In genomic region chr14:89660183-89660582, GRCh38 we compare ENCODE assay signal across 19 cellular contexts.
DNase-seq lines count a peak whose midpoint lies in the region; ATAC-seq, FAIRE-seq and TF ChIP-seq lines count a peak whose summit lies in the region.
"Had no signal": no experiment of that assay in that cellular context is flagged by ENCODE, and none has a peak within 500 bp of the region (broad histone marks: within the 10 kb centered on the region; RNA-seq: fewer than 3 reads in every experiment).

No MANE protein-coding gene starts in this region.

- FAIRE-seq in urothelium cell line (lab: Jason Lieb, UNC) = no peak
- FAIRE-seq: HTR-8/SVneo, TTC549 had no signal

- H3K27ac Mint-ChIP-seq in HFFc6 = no peak overlapping the region
- H3K27ac Mint-ChIP-seq: activated CD8-positive, alpha-beta T cell treated with anti-CD3 and anti-CD28 coated beads for 36 hours; CD4-positive, CD25-positive, alpha-beta regulatory T cell; naive thymus-derived CD8-positive, alpha-beta T cell had no signal

- H3K4me1 Mint-ChIP-seq in HFFc6 (ENCODE audit: low read depth) = peaks cover 14% of the 10 kb centered on the region

- no peaks in the 10 kb centered on the region for H3K27me3 ChIP-seq in gastrocnemius medialis
- H3K27me3 ChIP-seq: testis had no signal

- H3K27ac ChIP-seq in gastrocnemius medialis = peak overlapping the region; percentile 73 to 87 (median 80)
- H3K27ac ChIP-seq: testis had no signal

- DNase-seq in HFFc6 = peak; percentile 27
- peak; percentile 61 for DNase-seq in choroid plexus epithelial cell (ENCODE audit: low read depth)
- DNase-seq in left ventricle myocardium superior = no peak
- DNase-seq in gastrocnemius medialis = peak; percentile 51 to 52
- no peak for DNase-seq in Kasumi-1 (lab: John Stamatoyannopoulos, UW)
- DNase-seq in urothelium cell line (ENCODE audit: low spot score) = no peak
- DNase-seq: activated CD8-positive, alpha-beta T cell treated with anti-CD3 and anti-CD28 coated beads for 36 hours; CD4-positive, CD25-positive, alpha-beta regulatory T cell; GF-D8; naive thymus-derived CD8-positive, alpha-beta T cell; NCI-H1048; NCI-H510A treated with DMSO at 0.1 percent for 48 hours; SHP77; testis had no signal

- no peaks in the 10 kb centered on the region for H3K9me3 ChIP-seq in gastrocnemius medialis
- H3K9me3 ChIP-seq: testis had no signal

- ATAC-seq in left ventricle myocardium superior (peak; percentile 98), gastrocnemius medialis (peak; percentile 96 to 97), GM19035 (IDR thresholded peaks at IDR 0.05; ENCODE audit: unreplicated experiment) (no peak), HG03025 (IDR thresholded peaks at IDR 0.05; ENCODE audit: low FRiP score, unreplicated experiment) (no peak)
- ATAC-seq: activated CD8-positive, alpha-beta T cell treated with anti-CD3 and anti-CD28 coated beads for 36 hours; naive thymus-derived CD8-positive, alpha-beta T cell had no signal

- peaks cover 10% of the 10 kb centered on the region for H3K9me3 Mint-ChIP-seq in HFFc6

- no peaks in the 10 kb centered on the region for H3K36me3 ChIP-seq in gastrocnemius medialis

- H3K4me1 ChIP-seq in gastrocnemius medialis = peaks cover 14 to 18% of the 10 kb centered on the region in 2 donors
- H3K4me1 ChIP-seq: testis had no signal

- no peak for TF ChIP-seq POLR2A in gastrocnemius medialis (IDR thresholded peaks at IDR 0.05)

- TF ChIP-seq CTCF in HFFc6 (IDR thresholded peaks at IDR 0.05) (no peak), choroid plexus epithelial cell (conservative IDR thresholded peaks at IDR 0.05; ENCODE audit: low read depth, low read length) (no peak), gastrocnemius medialis (IDR thresholded peaks at IDR 0.05 in 4 of 5, conservative IDR thresholded peaks at IDR 0.05 in 1 of 5) (no peak)

- no peak overlapping the region for H3K4me3 Mint-ChIP-seq in HFFc6
- H3K4me3 Mint-ChIP-seq: activated CD8-positive, alpha-beta T cell treated with anti-CD3 and anti-CD28 coated beads for 36 hours; CD4-positive, CD25-positive, alpha-beta regulatory T cell; naive thymus-derived CD8-positive, alpha-beta T cell had no signal

- no peak overlapping the region for H3K4me3 ChIP-seq in choroid plexus epithelial cell (ENCODE audit: low read depth, low read length)
- peak overlapping the region; percentile 12 to 36 (median 24) for H3K4me3 ChIP-seq in gastrocnemius medialis
- H3K4me3 ChIP-seq: skin epidermis, testis had no signal

- intact Hi-C loops in left ventricle myocardium superior (cut with micrococcal nuclease) = no loop called here
- intact Hi-C loops in gastrocnemius medialis (cut with DNase I; ENCODE audit: low total_unique reads) = loop anchor here (2.0 to 10.0 kb wide), 3 partner anchors 41 to 615 kb away; no protein-coding TSS in a partner anchor

- in situ Hi-C loops in gastrocnemius medialis (cut with MboI; ENCODE audit: low sequenced_read_pairs in 4 of 4) = no loop called here

- peaks cover 14% of the 10 kb centered on the region for H3K36me3 Mint-ChIP-seq in HFFc6 (ENCODE audit: low read depth)

- no peaks in the 10 kb centered on the region for H3K27me3 Mint-ChIP-seq in HFFc6 (ENCODE audit: insufficient read depth)
- H3K27me3 Mint-ChIP-seq: activated CD8-positive, alpha-beta T cell treated with anti-CD3 and anti-CD28 coated beads for 36 hours; naive thymus-derived CD8-positive, alpha-beta T cell had no signal

Comparison
In these comparisons a context has a peak if more than half of its experiments do, and no peak if none do; other contexts are left out.
1. DNase-seq: peak in HFFc6 (single experiment), choroid plexus epithelial cell (single experiment) and gastrocnemius medialis (2 of 2); none in left ventricle myocardium superior (single experiment), Kasumi-1 (0 of 2) and urothelium cell line (single experiment).
2. ATAC-seq: peak in left ventricle myocardium superior (single experiment) and gastrocnemius medialis (2 of 2); none in GM19035 (single experiment) and HG03025 (single experiment).